17 cellular contexts compared by ENCODE assay signal in genomic region chr3:175486255-175486654, GRCh38.
A peak's percentile ranks its signal among the peaks of the same experiment; 100 is the strongest.
DNase-seq lines count a peak whose midpoint lies in the region; ATAC-seq and TF ChIP-seq lines count a peak whose summit lies in the region.
"Had no signal": no experiment of that assay in that cellular context is flagged by ENCODE, and none has a peak within 500 bp of the region (broad histone marks: within the 10 kb centered on the region; RNA-seq: fewer than 3 reads in every experiment).

No MANE protein-coding gene starts in this region.

- TF ChIP-seq CTCF in ovary (IDR thresholded peaks at IDR 0.05), result no peak

- DNase-seq in CD1c-positive myeloid dendritic cell (ENCODE audit: extremely low spot score) (peak; percentile 8), ovary (no peak)
- no peak for DNase-seq in activated CD4-positive, alpha-beta T cell treated with anti-CD3 and anti-CD28 coated beads, Interleukin-2, amount 10 ng/mL, durations not matched to agents 7 days and 5 days
- DNase-seq in activated CD8-positive, alpha-beta T cell treated with anti-CD3 and anti-CD28 coated beads, Interleukin-2, amount 10 ng/mL, durations not matched to agents 7 days and 5 days, result no peak
- DNase-seq: activated CD4-positive, alpha-beta T cell treated with anti-CD3 and anti-CD28 coated beads for 4 hours; activated T-cell treated with anti-CD3 and anti-CD28 coated beads, Interleukin-2, amount 50 U/mL, for 24 hours; NCI-H510A; stimulated activated CD4-positive, alpha-beta T cell treated with anti-CD3 and anti-CD28 coated beads, Interleukin-12 subunit alpha, Interleukin-12 subunit beta, amount 100 ng/mL, for 4 hours had no signal

- H3K36me3 ChIP-seq in ovary, result no peaks in the 10 kb centered on the region
- H3K36me3 ChIP-seq: thoracic aorta had no signal

- 83 to 85% (median 85%) methylated on average over 6 of the region's 6 CpGs for WGBS in ovary, 3 donors

- no peaks in the 10 kb centered on the region for H3K27me3 ChIP-seq in ovary

- H3K9me3 ChIP-seq in ovary, result no peaks in the 10 kb centered on the region
- H3K9me3 ChIP-seq: thoracic aorta had no signal

- no peak overlapping the region for H3K27ac Mint-ChIP-seq in activated CD4-positive, alpha-beta T cell treated with anti-CD3 and anti-CD28 coated beads, Interleukin-2, amount 10 ng/mL, durations not matched to agents 7 days and 5 days
- H3K27ac Mint-ChIP-seq in activated CD8-positive, alpha-beta T cell treated with anti-CD3 and anti-CD28 coated beads, Interleukin-2, amount 10 ng/mL, durations not matched to agents 7 days and 5 days, result no peak overlapping the region
- H3K27ac Mint-ChIP-seq: activated T-cell treated with anti-CD3 and anti-CD28 coated beads, Interleukin-2, amount 50 U/mL, for 24 hours; IgD-negative memory B cell; T-helper 1 cell treated with Interleukin-12 subunit alpha and Interleukin-12 subunit beta and Interleukin-4 antibody, amounts not matched to agents 30 μg/mL and 1 μg/mL, for 36 hours had no signal

- no peak for TF ChIP-seq POLR2A in ovary (IDR thresholded peaks at IDR 0.05)

- POLR2A ChIA-PET in activated CD4-positive, alpha-beta T cell treated with anti-CD3 and anti-CD28 coated beads, Interleukin-2, amount 10 ng/mL, durations not matched to agents 7 days and 5 days (lab: Charles Lee), result no interaction called here
- POLR2A ChIA-PET in activated CD8-positive, alpha-beta T cell treated with anti-CD3 and anti-CD28 coated beads, Interleukin-2, amount 10 ng/mL, durations not matched to agents 7 days and 5 days (lab: Charles Lee), result no interaction called here

- no peaks in the 10 kb centered on the region for H3K4me1 Mint-ChIP-seq in activated CD4-positive, alpha-beta T cell treated with anti-CD3 and anti-CD28 coated beads, Interleukin-2, amount 10 ng/mL, durations not matched to agents 7 days and 5 days
- no peaks in the 10 kb centered on the region for H3K4me1 Mint-ChIP-seq in activated CD8-positive, alpha-beta T cell treated with anti-CD3 and anti-CD28 coated beads, Interleukin-2, amount 10 ng/mL, durations not matched to agents 7 days and 5 days (ENCODE audit: low read depth)
- H3K4me1 Mint-ChIP-seq: IgD-negative memory B cell had no signal

- H3K4me3 ChIP-seq in ovary, result no peak overlapping the region
- H3K4me3 ChIP-seq: thoracic aorta had no signal

- H3K27ac ChIP-seq in ovary, result no peak overlapping the region
- H3K27ac ChIP-seq: epithelial cell of prostate, RWPE1, thoracic aorta had no signal

- ATAC-seq in GM19043 (IDR thresholded peaks at IDR 0.05; ENCODE audit: low read depth, unreplicated experiment), result peak; percentile 41
- ATAC-seq in HG02759 (IDR thresholded peaks at IDR 0.05; ENCODE audit: unreplicated experiment), result peak; percentile 69
- peak; percentile 36 for ATAC-seq in HG03469 (IDR thresholded peaks at IDR 0.05; ENCODE audit: unreplicated experiment)
- no peak for ATAC-seq in activated CD8-positive, alpha-beta T cell treated with anti-CD3 and anti-CD28 coated beads, Interleukin-2, amount 10 ng/mL, durations not matched to agents 7 days and 5 days
- ATAC-seq in HG03045 (IDR thresholded peaks at IDR 0.05; ENCODE audit: unreplicated experiment), result no peak

- no peaks in the 10 kb centered on the region for H3K9me3 Mint-ChIP-seq in activated CD4-positive, alpha-beta T cell treated with anti-CD3 and anti-CD28 coated beads, Interleukin-2, amount 10 ng/mL, durations not matched to agents 7 days and 5 days
- no peaks in the 10 kb centered on the region for H3K9me3 Mint-ChIP-seq in activated CD8-positive, alpha-beta T cell treated with anti-CD3 and anti-CD28 coated beads, Interleukin-2, amount 10 ng/mL, durations not matched to agents 7 days and 5 days (ENCODE audit: insufficient read depth)
- H3K9me3 Mint-ChIP-seq: activated T-cell treated with anti-CD3 and anti-CD28 coated beads, Interleukin-2, amount 50 U/mL, for 24 hours; T-helper 1 cell treated with Interleukin-12 subunit alpha and Interleukin-12 subunit beta and Interleukin-4 antibody, amounts not matched to agents 30 μg/mL and 1 μg/mL, for 36 hours had no signal

- no peaks in the 10 kb centered on the region for H3K4me1 ChIP-seq in ovary (ENCODE audit: insufficient read depth)

- no peaks in the 10 kb centered on the region for H3K27me3 Mint-ChIP-seq in activated CD4-positive, alpha-beta T cell treated with anti-CD3 and anti-CD28 coated beads, Interleukin-2, amount 10 ng/mL, durations not matched to agents 7 days and 5 days
- no peaks in the 10 kb centered on the region for H3K27me3 Mint-ChIP-seq in activated CD8-positive, alpha-beta T cell treated with anti-CD3 and anti-CD28 coated beads, Interleukin-2, amount 10 ng/mL, durations not matched to agents 7 days and 5 days (ENCODE audit: low read depth)
- H3K27me3 Mint-ChIP-seq: activated T-cell treated with anti-CD3 and anti-CD28 coated beads, Interleukin-2, amount 50 U/mL, for 24 hours; IgD-negative memory B cell had no signal

- intact Hi-C loops in ovary (cut with DNase I), result no loop called here

- no peak for TF ChIP-seq EP300 in ovary (IDR thresholded peaks at IDR 0.05)

- H3K4me3 Mint-ChIP-seq in activated CD4-positive, alpha-beta T cell treated with anti-CD3 and anti-CD28 coated beads, Interleukin-2, amount 10 ng/mL, durations not matched to agents 7 days and 5 days, result no peak overlapping the region
- no peak overlapping the region for H3K4me3 Mint-ChIP-seq in activated CD8-positive, alpha-beta T cell treated with anti-CD3 and anti-CD28 coated beads, Interleukin-2, amount 10 ng/mL, durations not matched to agents 7 days and 5 days
- H3K4me3 Mint-ChIP-seq: activated T-cell treated with anti-CD3 and anti-CD28 coated beads, Interleukin-2, amount 50 U/mL, for 24 hours; IgD-negative memory B cell; T-helper 1 cell treated with Interleukin-12 subunit alpha and Interleukin-12 subunit beta and Interleukin-4 antibody, amounts not matched to agents 30 μg/mL and 1 μg/mL, for 36 hours had no signal

- no peaks in the 10 kb centered on the region for H3K36me3 Mint-ChIP-seq in activated CD4-positive, alpha-beta T cell treated with anti-CD3 and anti-CD28 coated beads, Interleukin-2, amount 10 ng/mL, durations not matched to agents 7 days and 5 days (ENCODE audit: low read depth)
- H3K36me3 Mint-ChIP-seq in activated CD8-positive, alpha-beta T cell treated with anti-CD3 and anti-CD28 coated beads, Interleukin-2, amount 10 ng/mL, durations not matched to agents 7 days and 5 days (ENCODE audit: low read depth), result no peaks in the 10 kb centered on the region
- H3K36me3 Mint-ChIP-seq: IgD-negative memory B cell had no signal

- CTCF ChIA-PET in activated CD4-positive, alpha-beta T cell treated with anti-CD3 and anti-CD28 coated beads, Interleukin-2, amount 10 ng/mL, durations not matched to agents 7 days and 5 days (lab: Charles Lee), result no interaction called here
- CTCF ChIA-PET in activated CD8-positive, alpha-beta T cell treated with anti-CD3 and anti-CD28 coated beads, Interleukin-2, amount 10 ng/mL, durations not matched to agents 7 days and 5 days (lab: Charles Lee), result no interaction called here

Comparison
In these comparisons a context has a peak if more than half of its experiments do, and no peak if none do; other contexts are left out.
1. ATAC-seq: peak in GM19043 (single experiment), HG02759 (single experiment) and HG03469 (single experiment); none in activated CD8-positive, alpha-beta T cell treated with anti-CD3 and anti-CD28 coated beads, Interleukin-2, amount 10 ng/mL, durations not matched to agents 7 days and 5 days (single experiment) and HG03045 (single experiment).